Comparison of ENCODE assay signal across 8 cellular contexts in genomic region chr9:129626079-129626943, GRCh38. TPM values are rescaled to one million over a fixed set of nuclear protein-coding genes. Genes with fewer than 3 reads are reported as not detected.
A peak's percentile ranks its signal among the peaks of the same experiment; 100 is the strongest.
DNase-seq lines count a peak whose midpoint lies in the region; FAIRE-seq and TF ChIP-seq lines count a peak whose summit lies in the region.

TSS of gene NTMT1 (plus strand) at chr9:129626163. CDS start at chr9:129632704, 6,541 bp downstream.

- peak within 1 kb of the TSS; percentile 97 for H3K27ac ChIP-seq in neutrophil

- FAIRE-seq in frontal cortex (lab: Jason Lieb, UNC), result no peak

- peaks cover 55% of the 10 kb centered on the region in 2 experiments for H3K4me1 ChIP-seq in neutrophil (ENCODE audit: control insufficient read depth in 1 of 2, insufficient read depth in 1 of 2, low read depth in 1 of 2, low read length in 1 of 2)

- in situ Hi-C loops in SK-MEL-5 (cut with HindIII; ENCODE audit: low pct_unique_long_range_greater_than_20kb, low sequenced_read_pairs), result no loop called here

- TF ChIP-seq CTCF in neutrophil (IDR thresholded peaks at IDR 0.05), result peak; percentile 39

- no peaks in the 10 kb centered on the region for H3K9me3 ChIP-seq in neutrophil

- peak; percentile 87 for DNase-seq in ELR (ENCODE audit: low read depth)
- peak; percentile 71 for DNase-seq in H4 (ENCODE audit: low spot score)
- DNase-seq in LoVo (ENCODE audit: low spot score), result peak; percentile 85
- peak; percentile 81 for DNase-seq in SK-MEL-5 (ENCODE audit: low read depth, low spot score)
- DNase-seq in activated naive CD4-positive, alpha-beta T cell (lab: John Stamatoyannopoulos, UW), result peak; percentile 89 to 90 (median 89)
- peak; percentile 97 for DNase-seq in frontal cortex (ENCODE audit: low spot score in 2 of 2)
- peak; percentile 91 for DNase-seq in superior temporal gyrus (ENCODE audit: extremely low spot score)

- no peaks in the 10 kb centered on the region for H3K36me3 ChIP-seq in neutrophil

- peak within 1 kb of the TSS; percentile 80 to 93 for H3K4me3 ChIP-seq in neutrophil (ENCODE audit: low read depth in 1 of 2, low read length in 1 of 2)

- H3K27me3 ChIP-seq in neutrophil, result peaks cover 6% of the 10 kb centered on the region

RNA-seq across cellular contexts. Expression of gene NTMT1, which starts in this region (rescaled TPM):
- total RNA-seq in H4 (2014; rRNA removed; shearing (Covaris generic)), result 42.0 and 47.8 TPM in 2 replicates
- total RNA-seq in SK-MEL-5 (2014; rRNA removed; shearing (Covaris generic)), result 35.7 and 41.0 TPM in 2 replicates
- 43.2 and 55.5 TPM in 2 replicates for polyA plus RNA-seq in SK-MEL-5 (2015; cell fraction: cytosol; rRNA removed)
- polyA plus RNA-seq in SK-MEL-5 (2015; cell fraction: nucleus; rRNA removed), result 25.2 and 39.4 TPM in 2 replicates
- 11.4 TPM for total RNA-seq in frontal cortex

Comparison
In these comparisons a context has a peak if more than half of its experiments do, and no peak if none do; other contexts are left out.
1. Peak in every context shown above with its lines: DNase-seq, H3K4me3 ChIP-seq and H3K27ac ChIP-seq.